ENCODE assay signal across 25 cellular contexts in the genomic region with DNA sequence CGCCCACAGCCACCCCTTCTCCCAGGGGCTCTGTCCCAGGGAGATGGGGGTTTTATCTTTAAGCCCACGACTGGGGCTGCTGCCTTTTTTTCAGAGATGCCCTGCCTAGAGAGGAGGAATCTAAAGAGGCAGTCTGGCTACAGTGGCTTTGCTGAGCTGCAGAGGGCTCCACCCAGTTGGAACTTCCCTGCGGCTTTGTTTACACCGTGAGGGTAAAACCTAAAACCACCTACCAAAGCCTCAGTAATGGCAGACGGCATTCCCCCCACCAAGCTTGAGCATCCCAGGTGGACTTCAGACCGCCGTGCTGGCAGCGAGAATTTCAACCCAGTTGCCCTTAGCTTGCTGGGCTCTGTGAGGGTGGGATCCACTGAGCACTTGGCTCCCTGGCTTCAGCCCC.
"Had no signal": no experiment of that assay in that cellular context is flagged by ENCODE, and none has a peak within 500 bp of the region (broad histone marks: within the 10 kb centered on the region; RNA-seq: fewer than 3 reads in every experiment).

No MANE protein-coding gene starts in this region.

- H3K27ac Mint-ChIP-seq: naive thymus-derived CD4-positive, alpha-beta T cell; natural killer cell treated with Interleukin-12 subunit alpha and Interleukin-12 subunit beta and Interleukin-15 and Interleukin-18, amount 100 ng/mL, for 72 hours; stimulated activated effector memory CD8-positive, alpha-beta T cell treated with anti-CD3 and anti-CD28 coated beads, Interleukin-12 subunit alpha, Interleukin-12 subunit beta, amount 100 ng/mL, for 72 hours; stimulated activated naive CD8-positive, alpha-beta T cell treated with anti-CD3 and anti-CD28 coated beads, Interleukin-15, Interleukin-2, amounts not matched to agents 100 ng/mL and 50 ng/mL, for 24 hours had no signal

- H3K27me3 Mint-ChIP-seq: naive thymus-derived CD4-positive, alpha-beta T cell; natural killer cell treated with Interleukin-12 subunit alpha and Interleukin-12 subunit beta and Interleukin-15 and Interleukin-18, amount 100 ng/mL, for 72 hours; stimulated activated naive CD8-positive, alpha-beta T cell treated with anti-CD3 and anti-CD28 coated beads, Interleukin-15, Interleukin-2, amounts not matched to agents 100 ng/mL and 50 ng/mL, for 24 hours had no signal

- H3K9me3 ChIP-seq: pancreas, prostate gland, sigmoid colon, thoracic aorta, tibial artery, upper lobe of right lung had no signal

- FAIRE-seq: pancreas, small intestine, urothelium cell line had no signal

- H3K36me3 ChIP-seq: left ventricle myocardium inferior, pancreas, prostate gland, sigmoid colon, spleen, suprapubic skin, thoracic aorta, tibial artery, upper lobe of right lung had no signal

- H3K4me1 Mint-ChIP-seq: naive thymus-derived CD4-positive, alpha-beta T cell; stimulated activated effector memory CD8-positive, alpha-beta T cell treated with anti-CD3 and anti-CD28 coated beads, Interleukin-12 subunit alpha, Interleukin-12 subunit beta, amount 100 ng/mL, for 72 hours had no signal

- DNase-seq: islet precursor cell; left ventricle myocardium inferior; midbrain; mucosa of descending colon; naive thymus-derived CD4-positive, alpha-beta T cell; nucleus accumbens; retina; right cardiac atrium; sigmoid colon; small intestine; spleen; stimulated activated CD4-positive, alpha-beta T cell treated with anti-CD3 and anti-CD28 coated beads, Interleukin-4, amount 100 ng/mL, for 24 hours; stimulated activated naive CD4-positive, alpha-beta T cell; tibial artery; trophoblast cell; upper lobe of right lung had no signal

- H3K36me3 Mint-ChIP-seq: naive thymus-derived CD4-positive, alpha-beta T cell; stimulated activated effector memory CD8-positive, alpha-beta T cell treated with anti-CD3 and anti-CD28 coated beads, Interleukin-12 subunit alpha, Interleukin-12 subunit beta, amount 100 ng/mL, for 72 hours had no signal

- H3K27ac ChIP-seq: left ventricle myocardium inferior, pancreas, prostate gland, sigmoid colon, spleen, suprapubic skin, thoracic aorta, tibial artery, upper lobe of right lung had no signal

- ATAC-seq: mucosa of descending colon; naive thymus-derived CD4-positive, alpha-beta T cell; natural killer cell treated with Interleukin-12 subunit alpha and Interleukin-12 subunit beta and Interleukin-15 and Interleukin-18, amount 100 ng/mL, for 72 hours; pancreas; right cardiac atrium; stimulated activated effector memory CD8-positive, alpha-beta T cell treated with anti-CD3 and anti-CD28 coated beads, Interleukin-12 subunit alpha, Interleukin-12 subunit beta, amount 100 ng/mL, for 72 hours; upper lobe of right lung had no signal

- H3K4me1 ChIP-seq: left ventricle myocardium inferior, pancreas, prostate gland, sigmoid colon, spleen, suprapubic skin, tibial artery, upper lobe of right lung had no signal

- H3K27me3 ChIP-seq: pancreas, sigmoid colon, spleen, suprapubic skin, tibial artery, upper lobe of right lung had no signal

- H3K4me3 Mint-ChIP-seq: naive thymus-derived CD4-positive, alpha-beta T cell; natural killer cell treated with Interleukin-12 subunit alpha and Interleukin-12 subunit beta and Interleukin-15 and Interleukin-18, amount 100 ng/mL, for 72 hours; stimulated activated effector memory CD8-positive, alpha-beta T cell treated with anti-CD3 and anti-CD28 coated beads, Interleukin-12 subunit alpha, Interleukin-12 subunit beta, amount 100 ng/mL, for 72 hours; stimulated activated naive CD8-positive, alpha-beta T cell treated with anti-CD3 and anti-CD28 coated beads, Interleukin-15, Interleukin-2, amounts not matched to agents 100 ng/mL and 50 ng/mL, for 24 hours had no signal

- H3K4me3 ChIP-seq: left ventricle myocardium inferior, lung, mucosa of descending colon, pancreas, prostate gland, sigmoid colon, spleen, suprapubic skin, thoracic aorta, tibial artery, upper lobe of right lung had no signal
